1 cellular context compared by ENCODE assay signal in the genomic region with DNA sequence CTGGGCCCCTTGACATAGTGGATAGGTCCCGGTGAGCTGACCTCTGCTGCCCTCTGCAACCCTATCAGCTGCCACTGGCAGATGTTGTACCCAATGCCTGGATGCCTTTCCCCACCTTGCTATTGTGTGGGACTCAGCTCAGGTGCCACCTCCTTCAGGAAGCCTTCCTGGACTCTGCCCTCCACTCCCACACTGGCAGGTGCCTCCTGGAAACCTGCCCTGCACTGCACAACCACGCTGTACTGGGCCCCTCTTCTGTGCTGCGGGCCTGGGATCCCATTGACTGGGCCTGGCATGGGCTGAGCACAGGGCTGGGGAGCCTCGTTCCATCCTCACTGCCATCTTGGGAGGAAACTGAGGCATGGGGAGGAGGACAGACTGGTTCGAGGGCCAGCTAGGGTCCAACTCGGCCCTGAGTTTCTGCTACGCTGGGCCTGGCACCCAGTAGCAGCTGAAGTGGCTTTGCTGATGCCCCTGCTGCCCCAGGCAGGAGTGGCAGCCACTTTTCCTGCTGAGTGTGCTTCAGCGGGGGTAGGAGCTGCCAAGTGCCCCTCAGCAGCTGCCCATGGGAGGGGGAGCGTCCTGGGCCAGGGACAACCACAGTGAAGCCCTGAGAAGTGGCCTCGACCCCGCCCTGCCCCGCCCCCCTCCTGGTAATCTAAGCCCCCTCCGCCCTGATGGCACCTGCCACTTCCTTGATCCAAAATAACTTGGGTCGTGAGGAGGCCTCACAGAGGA.
TF ChIP-seq lines count a peak whose summit lies in the region.

No MANE protein-coding gene starts in this region.

TF ChIP-seq in HepG2, 621 proteins besides CTCF, POLR2A, EP300 and RAD21:
- TF ChIP-seq ATF7 (IDR thresholded peaks at IDR 0.05) = no peak
- TF ChIP-seq ATF7 (CRISPR knock-in tag; IDR thresholded peaks at IDR 0.05) = no peak
- no peak for TF ChIP-seq TOE1 (CRISPR knock-in tag; IDR thresholded peaks at IDR 0.05)
- TF ChIP-seq NR2F6 (IDR thresholded peaks at IDR 0.05) = no peak
- peak; percentile 21; the same call in 1 of the 2 replicates for TF ChIP-seq NR2F6 (CRISPR knock-in tag; IDR thresholded peaks at IDR 0.05)
- TF ChIP-seq, protein P1, sequence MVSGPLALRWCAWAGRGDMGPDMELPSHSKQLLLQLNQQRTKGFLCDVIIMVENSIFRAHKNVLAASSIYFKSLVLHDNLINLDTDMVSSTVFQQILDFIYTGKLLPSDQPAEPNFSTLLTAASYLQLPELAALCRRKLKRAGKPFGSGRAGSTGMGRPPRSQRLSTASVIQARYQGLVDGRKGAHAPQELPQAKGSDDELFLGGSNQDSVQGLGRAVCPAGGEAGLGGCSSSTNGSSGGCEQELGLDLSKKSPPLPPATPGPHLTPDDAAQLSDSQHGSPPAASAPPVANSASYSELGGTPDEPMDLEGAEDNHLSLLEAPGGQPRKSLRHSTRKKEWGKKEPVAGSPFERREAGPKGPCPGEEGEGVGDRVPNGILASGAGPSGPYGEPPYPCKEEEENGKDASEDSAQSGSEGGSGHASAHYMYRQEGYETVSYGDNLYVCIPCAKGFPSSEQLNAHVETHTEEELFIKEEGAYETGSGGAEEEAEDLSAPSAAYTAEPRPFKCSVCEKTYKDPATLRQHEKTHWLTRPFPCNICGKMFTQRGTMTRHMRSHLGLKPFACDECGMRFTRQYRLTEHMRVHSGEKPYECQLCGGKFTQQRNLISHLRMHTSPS (CRISPR knock-in tag; IDR thresholded peaks at IDR 0.05; ENCODE audit: low read depth) = peak; percentile 59; the same call in 1 of the 2 replicates
- no peak for TF ChIP-seq ZNF550 (CRISPR knock-in tag; IDR thresholded peaks at IDR 0.05; ENCODE audit: borderline replicate concordance)
- TF ChIP-seq, protein P2, sequence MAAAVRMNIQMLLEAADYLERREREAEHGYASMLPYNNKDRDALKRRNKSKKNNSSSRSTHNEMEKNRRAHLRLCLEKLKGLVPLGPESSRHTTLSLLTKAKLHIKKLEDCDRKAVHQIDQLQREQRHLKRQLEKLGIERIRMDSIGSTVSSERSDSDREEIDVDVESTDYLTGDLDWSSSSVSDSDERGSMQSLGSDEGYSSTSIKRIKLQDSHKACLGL (CRISPR knock-in tag; IDR thresholded peaks at IDR 0.05) = 0 out of 2 replicates have a peak, but pooled peaks have one; percentile 39
- TF ChIP-seq ZBTB42 (CRISPR knock-in tag; IDR thresholded peaks at IDR 0.05) = no peak
- TF ChIP-seq AHR (CRISPR knock-in tag; IDR thresholded peaks at IDR 0.05) = no peak
- 0 out of 2 replicates have a peak, but pooled peaks have one; percentile 28 for TF ChIP-seq MAFG (CRISPR knock-in tag; IDR thresholded peaks at IDR 0.05)
- no peak for TF ChIP-seq CREM (IDR thresholded peaks at IDR 0.05)
- TF ChIP-seq CREM (CRISPR knock-in tag; IDR thresholded peaks at IDR 0.05) = no peak
- 0 out of 2 replicates have a peak, but pooled peaks have one; percentile 36 for TF ChIP-seq PHF21A (CRISPR knock-in tag; IDR thresholded peaks at IDR 0.05)
- TF ChIP-seq U2AF2 (IDR thresholded peaks at IDR 0.05; ENCODE audit: low read depth, low read length) = no peak
- peak; percentile 13 for TF ChIP-seq ZFP36 (IDR thresholded peaks at IDR 0.05; ENCODE audit: borderline replicate concordance, low read depth, low read length, partially characterized antibody)
- no peak for TF ChIP-seq SOX6 (IDR thresholded peaks at IDR 0.05)
- TF ChIP-seq SOX6 (CRISPR knock-in tag; IDR thresholded peaks at IDR 0.05) = 0 out of 2 replicates have a peak, but pooled peaks have one; percentile 13
- TF ChIP-seq AGO2 (optimal IDR thresholded peaks at IDR 0.05; ENCODE audit: low read depth, low read length) = peak; percentile 13
